ENCODE assay signal across 3 cellular contexts in genomic region chr10:106251573-106251972, GRCh38.
"Had no signal": no experiment of that assay in that cellular context is flagged by ENCODE, and none has a peak within 500 bp of the region (broad histone marks: within the 10 kb centered on the region; RNA-seq: fewer than 3 reads in every experiment).

No MANE protein-coding gene starts in this region.

- ATAC-seq: GM12878 had no signal

- DNase-seq: GDM1, GF-D8 had no signal

- H3K4me3 ChIP-seq: GM12878 had no signal
